1 cellular context compared by ENCODE assay signal in genomic region chr11:70128435-70128906, GRCh38.
TF ChIP-seq lines count a peak whose summit lies in the region.

No MANE protein-coding gene starts in this region.

TF ChIP-seq in WTC11, 78 proteins besides CTCF, POLR2A, EP300 and RAD21 (continued from another document):
- TF ChIP-seq PREB (CRISPR knock-in tag; IDR thresholded peaks at IDR 0.05; ENCODE audit: borderline replicate concordance) (no peak), HMGA2 (CRISPR knock-in tag; IDR thresholded peaks at IDR 0.05) (no peak), GTF2I (CRISPR knock-in tag; conservative IDR thresholded peaks at IDR 0.05) (no peak), GABPB1 (CRISPR knock-in tag; IDR thresholded peaks at IDR 0.05) (no peak), ZNF138 (CRISPR knock-in tag; conservative IDR thresholded peaks at IDR 0.05) (no peak; the same call in 1 of the 2 replicates), STAT6 (CRISPR knock-in tag; conservative IDR thresholded peaks at IDR 0.05; ENCODE audit: low read depth) (no peak), USF1 (CRISPR knock-in tag; IDR thresholded peaks at IDR 0.05) (peak; percentile 22; the same call in 1 of the 2 replicates), ZNF512 (CRISPR knock-in tag; IDR thresholded peaks at IDR 0.05; ENCODE audit: borderline replicate concordance) (no peak), ELF4 (CRISPR knock-in tag; IDR thresholded peaks at IDR 0.05; ENCODE audit: low read depth) (no peak), CBFB (CRISPR knock-in tag; IDR thresholded peaks at IDR 0.05; ENCODE audit: low read depth) (0 out of 2 replicates have a peak, but pooled peaks have one; percentile 46), NR1H2 (CRISPR knock-in tag; IDR thresholded peaks at IDR 0.05) (no peak), AR (CRISPR knock-in tag; IDR thresholded peaks at IDR 0.05) (no peak), FOXJ3 (CRISPR knock-in tag; IDR thresholded peaks at IDR 0.05; ENCODE audit: borderline replicate concordance) (no peak), RORB (CRISPR knock-in tag; IDR thresholded peaks at IDR 0.05) (no peak), ZNF671 (CRISPR knock-in tag; IDR thresholded peaks at IDR 0.05) (no peak), SP1 (CRISPR knock-in tag; conservative IDR thresholded peaks at IDR 0.05) (no peak; the same call in 1 of the 2 replicates), ARID4B (CRISPR knock-in tag; IDR thresholded peaks at IDR 0.05; ENCODE audit: borderline replicate concordance) (no peak)
